In genomic region chr16:85610059-85610445, GRCh38 we compare ENCODE assay signal across 8 cellular contexts. TPM values are rescaled to one million over a fixed set of nuclear protein-coding genes. Genes with fewer than 3 reads are reported as not detected.
A peak's percentile ranks its signal among the peaks of the same experiment; 100 is the strongest.
DNase-seq lines count a peak whose midpoint lies in the region; ATAC-seq, FAIRE-seq and TF ChIP-seq lines count a peak whose summit lies in the region.

No MANE protein-coding gene starts in this region.

- no peak for FAIRE-seq in GM12891 (lab: Jason Lieb, UNC)

- H3K36me3 ChIP-seq in thyroid gland, result no peaks in the 10 kb centered on the region

- peak overlapping the region in 2 of 3 donors; percentile 90 to 96 for H3K27ac ChIP-seq in thyroid gland

- no peak for TF ChIP-seq POLR2A in thyroid gland (IDR thresholded peaks at IDR 0.05)
- no peak for TF ChIP-seq POLR2A in GM12891 (IDR thresholded peaks at IDR 0.05; ENCODE audit: low read depth, low read length)

- H3K27ac Mint-ChIP-seq in activated CD4-positive, alpha-beta memory T cell treated with anti-CD3 and anti-CD28 coated beads for 36 hours, result no peak overlapping the region
- H3K27ac Mint-ChIP-seq in activated CD4-positive, alpha-beta memory T cell treated with anti-CD3 and anti-CD28 coated beads, Interleukin-2, amount 10 ng/mL, durations not matched to agents 7 days and 5 days, result no peak overlapping the region
- peak overlapping the region; percentile 64 to 92 (median 83) for H3K27ac Mint-ChIP-seq in immature natural killer cell

- H3K4me1 ChIP-seq in thyroid gland, result peaks cover 36 to 69% of the 10 kb centered on the region in 2 donors

- POLR2A ChIA-PET in activated CD4-positive, alpha-beta memory T cell treated with anti-CD3 and anti-CD28 coated beads for 36 hours (lab: Charles Lee), result interaction anchor here (0.6 to 2.5 kb wide), 2 partner anchors 56 to 106 kb away, joined by 3 to 15 read pairs; no protein-coding TSS in a partner anchor
- POLR2A ChIA-PET in activated CD4-positive, alpha-beta memory T cell treated with anti-CD3 and anti-CD28 coated beads, Interleukin-2, amount 10 ng/mL, durations not matched to agents 7 days and 5 days (lab: Charles Lee), result interaction anchor here (5.3 kb wide), 1 partner anchor 56 kb away, joined by 41 read pairs; no protein-coding TSS in a partner anchor

- no peaks in the 10 kb centered on the region for H3K9me3 Mint-ChIP-seq in activated CD4-positive, alpha-beta memory T cell treated with anti-CD3 and anti-CD28 coated beads for 36 hours
- no peaks in the 10 kb centered on the region for H3K9me3 Mint-ChIP-seq in activated CD4-positive, alpha-beta memory T cell treated with anti-CD3 and anti-CD28 coated beads, Interleukin-2, amount 10 ng/mL, durations not matched to agents 7 days and 5 days
- H3K9me3 Mint-ChIP-seq in immature natural killer cell, result no peaks in the 10 kb centered on the region

- TF ChIP-seq CTCF in thyroid gland (IDR thresholded peaks at IDR 0.05), result no peak

- no peak for ATAC-seq in HG02678 (IDR thresholded peaks at IDR 0.05; ENCODE audit: unreplicated experiment)

- CTCF ChIA-PET in activated CD4-positive, alpha-beta memory T cell treated with anti-CD3 and anti-CD28 coated beads for 36 hours (lab: Charles Lee), result interaction anchor here (0.9 to 11.1 kb wide), 22 partner anchors 10 to 217 kb away, joined by 3 to 271 read pairs (median 4); no protein-coding TSS in a partner anchor
- CTCF ChIA-PET in activated CD4-positive, alpha-beta memory T cell treated with anti-CD3 and anti-CD28 coated beads, Interleukin-2, amount 10 ng/mL, durations not matched to agents 7 days and 5 days (lab: Charles Lee), result interaction anchor here (0.9 to 3.2 kb wide), 16 partner anchors 49 to 194 kb away, joined by 3 to 32 read pairs (median 4); no protein-coding TSS in a partner anchor

- no peak overlapping the region for H3K4me3 Mint-ChIP-seq in activated CD4-positive, alpha-beta memory T cell treated with anti-CD3 and anti-CD28 coated beads for 36 hours
- no peak overlapping the region for H3K4me3 Mint-ChIP-seq in activated CD4-positive, alpha-beta memory T cell treated with anti-CD3 and anti-CD28 coated beads, Interleukin-2, amount 10 ng/mL, durations not matched to agents 7 days and 5 days
- peak overlapping the region; percentile 79 to 88 (median 87) for H3K4me3 Mint-ChIP-seq in immature natural killer cell

- no peaks in the 10 kb centered on the region for H3K36me3 Mint-ChIP-seq in activated CD4-positive, alpha-beta memory T cell treated with anti-CD3 and anti-CD28 coated beads for 36 hours
- no peaks in the 10 kb centered on the region for H3K36me3 Mint-ChIP-seq in activated CD4-positive, alpha-beta memory T cell treated with anti-CD3 and anti-CD28 coated beads, Interleukin-2, amount 10 ng/mL, durations not matched to agents 7 days and 5 days (ENCODE audit: low read depth)
- no peaks in the 10 kb centered on the region for H3K36me3 Mint-ChIP-seq in immature natural killer cell

- DNase-seq in activated CD4-positive, alpha-beta memory T cell treated with anti-CD3 and anti-CD28 coated beads for 36 hours, result peak; percentile 13
- DNase-seq in activated CD4-positive, alpha-beta memory T cell treated with anti-CD3 and anti-CD28 coated beads, Interleukin-2, amount 10 ng/mL, durations not matched to agents 7 days and 5 days, result no peak
- DNase-seq in RPMI8226, result peak; percentile 66
- no peak for DNase-seq in immature natural killer cell
- DNase-seq in thyroid gland, result no peak
- DNase-seq in GM12891 (ENCODE audit: insufficient read length, low spot score), result no peak
- no peak for DNase-seq in NK-92 treated with Interleukin-12 subunit alpha and Interleukin-12 subunit beta, amount 100 ng/mL, for 24 hours (lab: John Stamatoyannopoulos, UW)

- H3K4me3 ChIP-seq in thyroid gland (replicated peaks in 1 of 3), result no peak overlapping the region

- intact Hi-C loops in activated CD4-positive, alpha-beta memory T cell treated with anti-CD3 and anti-CD28 coated beads for 36 hours (cut with micrococcal nuclease), result loop anchor here (1.0 to 10.0 kb wide), 5 partner anchors 38 to 305 kb away; no protein-coding TSS in a partner anchor
- intact Hi-C loops in thyroid gland (cut with DNase I), result loop anchor here (5.0 kb wide), 1 partner anchor 48 kb away; no protein-coding TSS in a partner anchor

- WGBS in thyroid gland, 2 donors, result 33 to 49% methylated on average over 8 to 9 of the region's 11 CpGs

- H3K4me1 Mint-ChIP-seq in activated CD4-positive, alpha-beta memory T cell treated with anti-CD3 and anti-CD28 coated beads for 36 hours (ENCODE audit: low read depth), result peaks cover 26% of the 10 kb centered on the region
- H3K4me1 Mint-ChIP-seq in activated CD4-positive, alpha-beta memory T cell treated with anti-CD3 and anti-CD28 coated beads, Interleukin-2, amount 10 ng/mL, durations not matched to agents 7 days and 5 days, result peaks cover 27% of the 10 kb centered on the region
- H3K4me1 Mint-ChIP-seq in immature natural killer cell, result peaks cover 56 to 64% of the 10 kb centered on the region in 2 donors

- H3K9me3 ChIP-seq in thyroid gland, result no peaks in the 10 kb centered on the region

- peaks cover 2% of the 10 kb centered on the region for H3K27me3 Mint-ChIP-seq in activated CD4-positive, alpha-beta memory T cell treated with anti-CD3 and anti-CD28 coated beads for 36 hours
- peaks cover 4% of the 10 kb centered on the region for H3K27me3 Mint-ChIP-seq in activated CD4-positive, alpha-beta memory T cell treated with anti-CD3 and anti-CD28 coated beads, Interleukin-2, amount 10 ng/mL, durations not matched to agents 7 days and 5 days
- H3K27me3 Mint-ChIP-seq in immature natural killer cell (ENCODE audit: low read depth in 3 of 3), result peaks cover 19 to 24% (median 21%) of the 10 kb centered on the region in 3 donors

- no peaks in the 10 kb centered on the region for H3K27me3 ChIP-seq in thyroid gland

TF ChIP-seq in GM12891, 5 proteins besides CTCF, POLR2A, EP300 and RAD21:
- TF ChIP-seq SPI1 (IDR thresholded peaks at IDR 0.05; ENCODE audit: low read depth, low read length) (no peak), TAF1 (IDR thresholded peaks at IDR 0.05; ENCODE audit: low read depth, low read length) (no peak), POLR2AphosphoS5 (IDR thresholded peaks at IDR 0.05; ENCODE audit: low read depth, low read length) (no peak), PAX5 (IDR thresholded peaks at IDR 0.05; ENCODE audit: insufficient read depth, low read length, severe bottlenecking) (no peak), POU2F2 (IDR thresholded peaks at IDR 0.05; ENCODE audit: low read depth, low read length) (no peak)
TF ChIP-seq in GM12891: peak in this region for 0.

RNA-seq across cellular contexts. Expression of gene GSE1, which starts 3.1 kb away (rescaled TPM):
- 10 to 100 TPM; 15.3 to 16.0 TPM for total RNA-seq in activated CD4-positive, alpha-beta memory T cell treated with anti-CD3 and anti-CD28 coated beads for 36 hours
- 10 to 100 TPM; 18.4 to 19.8 TPM for total RNA-seq in activated CD4-positive, alpha-beta memory T cell treated with anti-CD3 and anti-CD28 coated beads, Interleukin-2, amount 10 ng/mL, durations not matched to agents 7 days and 5 days
- polyA plus RNA-seq in immature natural killer cell, result 1 to 10 TPM in 2 of 3 donors, under 1 TPM in 1; 0.15 to 9.4 (median 2.9) TPM
- total RNA-seq in thyroid gland, result 100 to 1,000 TPM in 1 of 4 donors, 10 to 100 TPM in 3; 54.2 to 155 (median 71.9) TPM
- polyA plus RNA-seq in GM12891 (2012; ENCODE audit: low read depth, missing spikeins), result 18.7 TPM

Comparison
In these comparisons a context has a peak if more than half of its experiments do, and no peak if none do; other contexts are left out.
1. DNase-seq: peak in activated CD4-positive, alpha-beta memory T cell treated with anti-CD3 and anti-CD28 coated beads for 36 hours (single experiment) and RPMI8226 (single experiment); none in activated CD4-positive, alpha-beta memory T cell treated with anti-CD3 and anti-CD28 coated beads, Interleukin-2, amount 10 ng/mL, durations not matched to agents 7 days and 5 days (single experiment), immature natural killer cell (0 of 3), thyroid gland (0 of 2), GM12891 (single experiment) and NK-92 treated with Interleukin-12 subunit alpha and Interleukin-12 subunit beta, amount 100 ng/mL, for 24 hours (single experiment).
2. H3K27ac Mint-ChIP-seq: peak in immature natural killer cell (6 of 6); none in activated CD4-positive, alpha-beta memory T cell treated with anti-CD3 and anti-CD28 coated beads for 36 hours (single experiment) and activated CD4-positive, alpha-beta memory T cell treated with anti-CD3 and anti-CD28 coated beads, Interleukin-2, amount 10 ng/mL, durations not matched to agents 7 days and 5 days (single experiment).
3. H3K4me3 Mint-ChIP-seq: peak in immature natural killer cell (5 of 5); none in activated CD4-positive, alpha-beta memory T cell treated with anti-CD3 and anti-CD28 coated beads for 36 hours (single experiment) and activated CD4-positive, alpha-beta memory T cell treated with anti-CD3 and anti-CD28 coated beads, Interleukin-2, amount 10 ng/mL, durations not matched to agents 7 days and 5 days (single experiment).